18 cellular contexts compared by ENCODE assay signal in the genomic region with DNA sequence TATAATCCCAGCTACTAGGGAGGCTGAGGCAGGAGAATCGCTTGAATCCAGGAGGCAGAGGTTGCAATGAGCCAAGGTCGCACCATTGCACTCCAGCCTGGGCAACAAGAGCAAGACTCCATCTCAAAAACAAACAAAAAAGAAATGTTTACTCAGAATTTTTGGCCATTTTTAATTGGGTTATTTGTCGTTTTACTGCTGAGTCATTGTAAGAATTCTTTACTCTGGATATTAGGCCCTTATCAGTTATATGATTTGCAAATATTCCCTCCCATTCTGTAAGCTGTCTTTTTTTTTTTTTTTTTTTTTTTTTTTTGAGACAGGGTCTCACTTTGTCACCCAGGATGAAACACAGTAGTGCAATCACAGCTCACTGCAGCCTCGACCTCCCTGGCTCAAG. TPM values are rescaled to one million over a fixed set of nuclear protein-coding genes. Genes with fewer than 3 reads are reported as not detected.
"Had no signal": no experiment of that assay in that cellular context is flagged by ENCODE, and none has a peak within 500 bp of the region (broad histone marks: within the 10 kb centered on the region; RNA-seq: fewer than 3 reads in every experiment).

No MANE protein-coding gene starts in this region.

RNA-seq across cellular contexts. Expression of a gene that starts 34.0 kb away (rescaled TPM):
- total RNA-seq: activated CD4-positive, alpha-beta memory T cell treated with anti-CD3 and anti-CD28 coated beads, Interleukin-2, amount 10 ng/mL, durations not matched to agents 7 days and 5 days; activated CD4-positive, alpha-beta T cell treated with anti-CD3 and anti-CD28 coated beads for 36 hours; activated CD4-positive, alpha-beta T cell treated with anti-CD3 and anti-CD28 coated beads, Interleukin-2, amount 10 ng/mL, durations not matched to agents 7 days and 5 days; activated CD8-positive, alpha-beta memory T cell treated with anti-CD3 and anti-CD28 coated beads, Interleukin-2, amount 10 ng/mL, durations not matched to agents 7 days and 5 days; activated CD8-positive, alpha-beta T cell treated with anti-CD3 and anti-CD28 coated beads, Interleukin-2, amount 10 ng/mL, durations not matched to agents 7 days and 5 days; activated naive CD8-positive, alpha-beta T cell treated with anti-CD3 and anti-CD28 coated beads, Interleukin-2, amount 10 ng/mL, durations not matched to agents 7 days and 5 days; activated T-cell treated with anti-CD3 and anti-CD28 coated beads, Interleukin-2, amount 50 U/mL, for 4 hours; activated T-cell treated with anti-CD3 and anti-CD28 coated beads, Interleukin-2, amount 50 U/mL, for 72 hours; activated T-helper 1 cell treated with anti-CD3 and anti-CD28 coated beads, Interleukin-12 subunit alpha, Interleukin-12 subunit beta, Interleukin-2, Interleukin-4 antibody, amounts not matched to agents 30 ng/mL and 10 ng/mL and 1 ng/mL, durations not matched to agents 14 hours and 24 hours and 36 hours; activated T-helper 17 cell treated with anti-CD3 and anti-CD28 coated beads, Interleukin-2, amount 50 U/mL, for 72 hours; ascending aorta; bronchial epithelial cell; cardiac muscle cell; chondrocyte; T-helper 1 cell treated with Interleukin-12 subunit alpha and Interleukin-12 subunit beta and Interleukin-4 antibody, amounts not matched to agents 30 ng/mL and 1 ng/mL, for 36 hours; T-helper 17 cell; T-helper 2 cell treated with Interferon-gamma antibody and Interleukin-4, amounts not matched to agents 100 ng/mL and 5 ng/mL, for 36 hours; WTC11 had no signal
- polyA plus RNA-seq: cardiac muscle cell had no signal

RNA-seq across cellular contexts. Expression of a gene that starts 56.6 kb away (rescaled TPM):
- total RNA-seq: activated CD4-positive, alpha-beta memory T cell treated with anti-CD3 and anti-CD28 coated beads, Interleukin-2, amount 10 ng/mL, durations not matched to agents 7 days and 5 days; activated CD4-positive, alpha-beta T cell treated with anti-CD3 and anti-CD28 coated beads for 36 hours; activated CD4-positive, alpha-beta T cell treated with anti-CD3 and anti-CD28 coated beads, Interleukin-2, amount 10 ng/mL, durations not matched to agents 7 days and 5 days; activated CD8-positive, alpha-beta memory T cell treated with anti-CD3 and anti-CD28 coated beads, Interleukin-2, amount 10 ng/mL, durations not matched to agents 7 days and 5 days; activated CD8-positive, alpha-beta T cell treated with anti-CD3 and anti-CD28 coated beads, Interleukin-2, amount 10 ng/mL, durations not matched to agents 7 days and 5 days; activated naive CD8-positive, alpha-beta T cell treated with anti-CD3 and anti-CD28 coated beads, Interleukin-2, amount 10 ng/mL, durations not matched to agents 7 days and 5 days; activated T-cell treated with anti-CD3 and anti-CD28 coated beads, Interleukin-2, amount 50 U/mL, for 4 hours; activated T-cell treated with anti-CD3 and anti-CD28 coated beads, Interleukin-2, amount 50 U/mL, for 72 hours; activated T-helper 1 cell treated with anti-CD3 and anti-CD28 coated beads, Interleukin-12 subunit alpha, Interleukin-12 subunit beta, Interleukin-2, Interleukin-4 antibody, amounts not matched to agents 30 ng/mL and 10 ng/mL and 1 ng/mL, durations not matched to agents 14 hours and 24 hours and 36 hours; activated T-helper 17 cell treated with anti-CD3 and anti-CD28 coated beads, Interleukin-2, amount 50 U/mL, for 72 hours; bronchial epithelial cell; T-helper 1 cell treated with Interleukin-12 subunit alpha and Interleukin-12 subunit beta and Interleukin-4 antibody, amounts not matched to agents 30 ng/mL and 1 ng/mL, for 36 hours; T-helper 17 cell; T-helper 2 cell treated with Interferon-gamma antibody and Interleukin-4, amounts not matched to agents 100 ng/mL and 5 ng/mL, for 36 hours had no signal
